In the genomic region with DNA sequence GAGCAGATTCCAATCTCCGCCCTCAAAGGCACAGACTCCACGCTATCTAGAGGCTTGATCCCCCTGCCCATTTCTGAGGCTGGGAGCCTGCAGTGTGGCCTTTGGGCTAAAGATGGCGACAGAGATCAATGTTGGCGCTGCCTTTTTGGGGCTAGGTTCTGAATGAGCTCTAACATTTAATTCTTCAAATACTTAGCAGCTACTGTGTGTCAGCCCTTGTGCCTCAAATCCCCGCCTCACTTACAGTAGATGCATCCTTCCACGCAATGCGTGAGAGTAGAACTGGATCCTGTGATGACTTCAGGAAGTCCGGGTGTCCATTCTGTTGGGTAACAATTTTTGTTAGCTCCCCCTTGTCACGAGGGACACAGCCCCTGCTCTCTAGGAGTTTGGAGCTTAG, we compare ENCODE assay signal across 1 cellular context.
TF ChIP-seq lines count a peak whose summit lies in the region.

No MANE protein-coding gene starts in this region.

TF ChIP-seq in HCT116, 20 proteins besides CTCF, POLR2A, EP300 and RAD21 (continued from another document):
- TF ChIP-seq CEBPB (IDR thresholded peaks at IDR 0.05; ENCODE audit: low read depth), result no peak
- no peak for TF ChIP-seq FOSL1 (IDR thresholded peaks at IDR 0.05; ENCODE audit: low read depth)
